Comparison of ENCODE assay signal across 9 cellular contexts in the genomic region with DNA sequence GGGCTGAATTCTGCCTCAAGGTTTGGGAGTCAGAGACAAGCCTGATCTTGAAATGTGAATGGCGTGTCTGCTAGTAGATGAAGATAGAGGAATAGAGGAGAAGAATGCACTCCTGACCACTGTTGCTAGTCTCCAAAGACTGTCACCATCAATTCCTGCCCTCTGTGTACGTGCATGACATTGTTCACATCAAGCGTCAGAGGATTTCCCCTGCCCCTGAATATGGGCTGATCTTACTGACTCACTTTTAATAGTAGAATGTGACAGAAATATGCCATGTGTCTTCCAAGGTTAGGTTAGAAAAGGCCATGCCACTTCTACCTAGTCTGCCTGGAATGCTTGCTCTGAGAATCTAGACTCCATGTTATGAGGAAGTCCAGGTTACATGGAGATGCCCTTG.
"Had no signal": no experiment of that assay in that cellular context is flagged by ENCODE, and none has a peak within 500 bp of the region (broad histone marks: within the 10 kb centered on the region; RNA-seq: fewer than 3 reads in every experiment).

No MANE protein-coding gene starts in this region.

- H3K9me3 Mint-ChIP-seq: HFFc6 had no signal

- FAIRE-seq: HepG2 had no signal

- H2AFZ ChIP-seq: GM23338 had no signal

- H3K4me1 ChIP-seq: HAP-1 had no signal

- H3K4me2 ChIP-seq: GM23338 had no signal

- H3K9me3 ChIP-seq: HAP-1 had no signal

- H3K4me3 ChIP-seq: GM23338, HAP-1 had no signal

- ATAC-seq: GM23338, HCT116, HepG2 had no signal

- H3K4me1 Mint-ChIP-seq: IgD-negative memory B cell had no signal

- H3K4me3 Mint-ChIP-seq: GM23338, HFFc6, IgD-negative memory B cell had no signal

- H3K27ac Mint-ChIP-seq: GM23338, HFFc6, IgD-negative memory B cell had no signal

- H3K36me3 ChIP-seq: HAP-1 had no signal

- H3K27ac ChIP-seq: HL-60 had no signal

- DNase-seq: H7, HFFc6, KBM-7 had no signal
